Comparison of ENCODE assay signal across 8 cellular contexts in the genomic region with DNA sequence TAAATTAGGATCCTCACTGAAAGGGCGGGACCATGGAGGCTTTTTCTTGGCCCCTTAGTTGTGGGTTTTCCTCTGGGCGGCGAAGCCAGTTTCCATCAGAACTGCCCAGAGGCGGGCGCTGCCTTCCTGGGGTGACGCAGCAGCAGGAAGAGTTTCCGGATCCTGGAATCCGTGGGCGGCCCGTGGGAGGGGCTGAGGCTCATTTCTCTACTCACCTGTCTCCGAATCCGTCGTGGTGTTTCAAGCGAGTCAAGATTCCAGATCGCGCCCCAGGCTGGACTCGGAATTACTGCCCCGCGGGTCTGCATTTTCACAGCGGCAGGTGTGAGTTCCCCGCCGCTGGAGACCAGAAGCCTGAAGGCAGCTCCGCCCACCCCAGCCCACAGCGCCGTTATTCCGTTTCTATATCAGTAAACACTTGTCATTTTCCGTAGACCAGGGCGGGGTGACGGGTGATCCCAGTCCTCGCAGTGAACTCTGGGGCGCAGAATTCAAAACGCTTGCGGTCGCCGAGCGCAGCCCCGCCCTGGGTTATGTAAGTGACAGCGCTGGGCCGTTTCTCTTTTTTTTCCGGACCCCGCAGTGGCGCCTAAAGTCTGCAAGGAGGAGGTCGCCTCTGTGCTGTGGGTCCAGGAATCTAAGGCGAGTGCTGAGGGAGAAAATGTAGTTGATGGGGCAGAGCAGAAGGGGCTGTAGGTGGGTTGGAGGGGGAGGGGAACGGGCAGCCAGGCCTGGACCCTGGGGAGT. TPM values are rescaled to one million over a fixed set of nuclear protein-coding genes. Genes with fewer than 3 reads are reported as not detected.
DNase-seq lines count a peak whose midpoint lies in the region; ATAC-seq and TF ChIP-seq lines count a peak whose summit lies in the region.

No MANE protein-coding gene starts in this region.

- H3K27ac Mint-ChIP-seq in IgD-negative memory B cell: peak overlapping the region; percentile 100

- H4K20me1 ChIP-seq in PC-3 (ENCODE audit: low read length): no peaks in the 10 kb centered on the region

- peak overlapping the region; percentile 80 for H3K4me3 ChIP-seq in PC-3 (ENCODE audit: low read length)
- peak overlapping the region; percentile 58 to 70 for H3K4me3 ChIP-seq in muscle layer of duodenum (ENCODE audit: low read depth in 1 of 2, low read length in 2 of 2)

- peak; percentile 63 for ATAC-seq in GM21529 (IDR thresholded peaks at IDR 0.05; ENCODE audit: unreplicated experiment)
- ATAC-seq in PC-3: peak; percentile 84
- peak; percentile 82 for ATAC-seq in esophagus mucosa

- TF ChIP-seq CTCF in PC-3 (conservative IDR thresholded peaks at IDR 0.05; ENCODE audit: low read depth, low read length): no peak

- DNase-seq in D341Med (ENCODE audit: low spot score) (peak; percentile 73), PC-3 (peak; percentile 87)
- peak; percentile 91 for DNase-seq in activated T-cell treated with anti-CD3 and anti-CD28 coated beads, Interleukin-2, amount 50 U/mL, for 1 hour
- peak; percentile 91 for DNase-seq in stimulated activated CD8-positive, alpha-beta memory T cell treated with anti-CD3 and anti-CD28 coated beads, Interleukin-7, amount 100 ng/mL, for 24 hours (ENCODE audit: low read depth)

- H3K36me3 Mint-ChIP-seq in IgD-negative memory B cell: peaks cover 9% of the 10 kb centered on the region

- TSS peak; percentile 87 for BruUV-seq in PC-3 (replicated peaks; lab: Mats Ljungman, UMichigan)

- H2AFZ ChIP-seq in PC-3 (ENCODE audit: low read length): peak overlapping the region; percentile 76

- H3K79me2 ChIP-seq in PC-3 (ENCODE audit: low read length): peaks cover 25% of the 10 kb centered on the region

- intact Hi-C loops in PC-3 (cut with micrococcal nuclease): loop anchor here (1.0 to 2.0 kb wide), 2 partner anchors 75 to 170 kb away; a partner anchor contains a TSS

- peaks cover 0 to 1% (median 0%) of the 10 kb centered on the region in 3 donors for H3K9me3 Mint-ChIP-seq in IgD-negative memory B cell

- H3K9ac ChIP-seq in PC-3 (ENCODE audit: low read length): peak overlapping the region; percentile 73

- H3K4me2 ChIP-seq in PC-3 (ENCODE audit: low read length): peak overlapping the region; percentile 71

- H3F3A ChIP-seq in PC-3 (ENCODE audit: low read length, unreplicated experiment): no peaks in the 10 kb centered on the region

- H3K4me3 Mint-ChIP-seq in IgD-negative memory B cell: peak overlapping the region; percentile 95 to 100 (median 96)

- CTCF ChIA-PET in PC-3 (lab: Charles Lee): interaction anchor here (1.4 kb wide), 1 partner anchor 169 kb away, joined by 7 read pairs; no protein-coding TSS in a partner anchor

- no peaks in the 10 kb centered on the region for H3K27me3 ChIP-seq in PC-3 (ENCODE audit: low read length)
- H3K27me3 ChIP-seq in muscle layer of duodenum (ENCODE audit: low read depth, low read length): no peaks in the 10 kb centered on the region

- peaks cover 10 to 32% (median 32%) of the 10 kb centered on the region in 3 donors for H3K4me1 Mint-ChIP-seq in IgD-negative memory B cell

- POLR2A ChIA-PET in PC-3 (lab: Charles Lee; ENCODE audit: unreplicated experiment): no interaction called here

- peaks cover 8% of the 10 kb centered on the region for H3K36me3 ChIP-seq in PC-3 (ENCODE audit: low read depth, low read length)
- peaks cover 0 to 5% of the 10 kb centered on the region in 2 donors for H3K36me3 ChIP-seq in muscle layer of duodenum (ENCODE audit: control insufficient read depth in 1 of 2, insufficient read depth in 2 of 2, low read length in 2 of 2)

- peak overlapping the region; percentile 83 for H3K27ac ChIP-seq in PC-3 (ENCODE audit: low read length)
- peak overlapping the region; percentile 93 for H3K27ac ChIP-seq in muscle layer of duodenum (ENCODE audit: low read length)

- H3K4me1 ChIP-seq in PC-3 (ENCODE audit: insufficient read depth, low read length) (peaks cover 15% of the 10 kb centered on the region), muscle layer of duodenum (ENCODE audit: control insufficient read depth in 1 of 2, insufficient read depth in 2 of 2, low read length in 2 of 2) (peaks cover 5 to 21% of the 10 kb centered on the region in 2 donors)

- no peaks in the 10 kb centered on the region for H3K9me3 ChIP-seq in PC-3 (ENCODE audit: low read length)
- H3K9me3 ChIP-seq in muscle layer of duodenum (ENCODE audit: control insufficient read depth in 1 of 2, low read length in 2 of 2): peaks cover 0 to 9% of the 10 kb centered on the region in 2 donors

- no peaks in the 10 kb centered on the region for H3K9me2 ChIP-seq in PC-3 (replicated peaks; ENCODE audit: low read length)

- H3K27me3 Mint-ChIP-seq in IgD-negative memory B cell: no peaks in the 10 kb centered on the region

RNA-seq across cellular contexts. Expression of a gene that starts 27.2 kb away (rescaled TPM):
- polyA plus RNA-seq in IgD-negative memory B cell: 0.70 TPM
- not detected in 2 replicates for total RNA-seq in PC-3 (2014; rRNA removed)
- 0.40 TPM for total RNA-seq in esophagus mucosa

RNA-seq across cellular contexts. Expression of a gene that starts 39.3 kb away (rescaled TPM):
- polyA plus RNA-seq in IgD-negative memory B cell: 14.9 TPM
- total RNA-seq in PC-3 (2014; rRNA removed): 79.0 and 88.6 TPM in 2 replicates
- 14.8 TPM for total RNA-seq in esophagus mucosa

RNA-seq across cellular contexts. Expression of a gene that starts 40.1 kb away (rescaled TPM):
- 9.4 TPM for polyA plus RNA-seq in IgD-negative memory B cell
- total RNA-seq in PC-3 (2014; rRNA removed) (31.3 and 40.0 TPM in 2 replicates), esophagus mucosa (11.1 TPM)

RNA-seq across cellular contexts. Expression of a gene that starts 58.9 kb away (rescaled TPM):
- polyA plus RNA-seq in IgD-negative memory B cell: not detected
- total RNA-seq in PC-3 (2014; rRNA removed): not detected in 2 replicates
- 0.40 TPM for total RNA-seq in esophagus mucosa

Comparison
In these comparisons a context has a peak if more than half of its experiments do, and no peak if none do; other contexts are left out.
1. Peak in every context shown above with its lines: DNase-seq, ATAC-seq, H3K4me3 ChIP-seq and H3K27ac ChIP-seq.